In the genomic region with DNA sequence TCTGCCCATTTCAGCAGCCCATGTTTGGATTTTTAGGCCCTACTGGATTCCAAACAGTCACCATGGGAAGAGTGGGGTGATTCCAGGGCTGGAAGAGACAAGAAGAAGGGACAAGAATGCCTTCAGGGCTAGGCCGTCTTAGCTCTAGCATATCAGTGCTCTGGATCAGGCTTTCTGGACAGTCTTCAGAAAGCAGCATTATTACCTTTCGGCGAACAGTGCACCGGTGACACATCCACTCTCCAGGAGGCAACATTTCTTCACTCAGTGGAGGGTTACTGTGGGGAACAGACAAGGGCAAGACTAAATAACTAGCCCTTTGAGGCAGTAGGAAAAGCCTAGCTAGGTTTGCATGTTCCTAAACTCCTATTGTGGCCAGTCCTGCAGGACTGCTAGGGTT, we compare ENCODE assay signal across 2 cellular contexts.
TF ChIP-seq lines count a peak whose summit lies in the region.

No MANE protein-coding gene starts in this region.

TF ChIP-seq in A549, 52 proteins besides CTCF, POLR2A, EP300 and RAD21 (continued from another document):
- TF ChIP-seq NFE2L2 (conservative IDR thresholded peaks at IDR 0.05; ENCODE audit: low read length), result no peak

TF ChIP-seq in SK-N-SH, 30 proteins besides CTCF, POLR2A, EP300 and RAD21 (continued from another document):
- TF ChIP-seq FOSL2 (IDR thresholded peaks at IDR 0.05; ENCODE audit: borderline replicate concordance, low read depth) (no peak), TAF1 (IDR thresholded peaks at IDR 0.05; ENCODE audit: borderline replicate concordance, low read depth, low read length) (no peak), RXRA (IDR thresholded peaks at IDR 0.05; ENCODE audit: borderline replicate concordance, low read depth) (no peak), GABPA (IDR thresholded peaks at IDR 0.05; ENCODE audit: low read depth) (no peak)
- TF ChIP-seq, protein P1, sequence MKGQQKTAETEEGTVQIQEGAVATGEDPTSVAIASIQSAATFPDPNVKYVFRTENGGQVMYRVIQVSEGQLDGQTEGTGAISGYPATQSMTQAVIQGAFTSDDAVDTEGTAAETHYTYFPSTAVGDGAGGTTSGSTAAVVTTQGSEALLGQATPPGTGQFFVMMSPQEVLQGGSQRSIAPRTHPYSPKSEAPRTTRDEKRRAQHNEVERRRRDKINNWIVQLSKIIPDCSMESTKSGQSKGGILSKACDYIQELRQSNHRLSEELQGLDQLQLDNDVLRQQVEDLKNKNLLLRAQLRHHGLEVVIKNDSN (IDR thresholded peaks at IDR 0.05; ENCODE audit: borderline replicate concordance, low read depth), result no peak
